ENCODE assay signal across 10 cellular contexts in genomic region chr22:28917747-28918543, GRCh38. TPM values are rescaled to one million over a fixed set of nuclear protein-coding genes. Genes with fewer than 3 reads are reported as not detected.
DNase-seq lines count a peak whose midpoint lies in the region; ATAC-seq and TF ChIP-seq lines count a peak whose summit lies in the region.
"Had no signal": no experiment of that assay in that cellular context is flagged by ENCODE, and none has a peak within 500 bp of the region (broad histone marks: within the 10 kb centered on the region; RNA-seq: fewer than 3 reads in every experiment).

No MANE protein-coding gene starts in this region.

- H3K4me3 ChIP-seq in astrocyte of the cerebellum (ENCODE audit: low read depth, low read length) = no peak overlapping the region
- no peak overlapping the region for H3K4me3 ChIP-seq in left lung
- H3K4me3 ChIP-seq in upper lobe of left lung = no peak overlapping the region
- H3K4me3 ChIP-seq: HAP-1 had no signal

- H3K27ac ChIP-seq in left lung = peak overlapping the region; percentile 53 to 65
- peak overlapping the region; percentile 23 to 75 (median 68) for H3K27ac ChIP-seq in upper lobe of left lung

- H3K4me1 ChIP-seq in left lung (peaks cover 30 to 34% of the 10 kb centered on the region in 2 donors), upper lobe of left lung (peaks cover 27 to 56% (median 37%) of the 10 kb centered on the region in 4 donors)

- intact Hi-C loops in left lung (cut with DNase I) = no loop called here

- no peak for TF ChIP-seq CTCF in astrocyte of the cerebellum (IDR thresholded peaks at IDR 0.05; ENCODE audit: low read depth, low read length, missing control alignments)
- no peak for TF ChIP-seq CTCF in left lung (IDR thresholded peaks at IDR 0.05)
- TF ChIP-seq CTCF in upper lobe of left lung (IDR thresholded peaks at IDR 0.05) = no peak

- no peaks in the 10 kb centered on the region for H3K27me3 ChIP-seq in left lung
- no peaks in the 10 kb centered on the region for H3K27me3 ChIP-seq in upper lobe of left lung

- DNase-seq in NCI-H1105 treated with DMSO at 0.1 percent for 48 hours (lab: John Stamatoyannopoulos, UW) (peak; percentile 55), astrocyte of the cerebellum (ENCODE audit: low read depth) (peak; percentile 66), left lung (peak in 1 of 2 donors; percentile 45), upper lobe of left lung (peak in 1 of 2 donors; percentile 51), amniotic stem cell (lab: John Stamatoyannopoulos, UW) (no peak)
- DNase-seq: activated B cell treated with CpG ODN at 0.5 μM for 24 hours; stimulated activated naive CD8-positive, alpha-beta T cell treated with anti-CD3 and anti-CD28 coated beads, Interleukin-15, Interleukin-2, amounts not matched to agents 100 U/mL and 50 U/mL, for 24 hours had no signal

- H3K9me3 ChIP-seq in left lung (no peaks in the 10 kb centered on the region), upper lobe of left lung (no peaks in the 10 kb centered on the region)
- H3K9me3 ChIP-seq: HAP-1 had no signal

- TF ChIP-seq POLR2A in upper lobe of left lung (IDR thresholded peaks at IDR 0.05) = no peak

- ATAC-seq in left lung (peak; percentile 86), upper lobe of left lung (ENCODE audit: low FRiP score in 2 of 2) (peak; percentile 44 to 83), HG03378 (IDR thresholded peaks at IDR 0.05; ENCODE audit: unreplicated experiment) (no peak), GM21786 (IDR thresholded peaks at IDR 0.05; ENCODE audit: unreplicated experiment) (no peak)
- ATAC-seq: stimulated activated naive CD8-positive, alpha-beta T cell treated with anti-CD3 and anti-CD28 coated beads, Interleukin-15, Interleukin-2, amounts not matched to agents 100 U/mL and 50 U/mL, for 24 hours had no signal

- in situ Hi-C loops in astrocyte of the cerebellum (cut with HindIII; ENCODE audit: low sequenced_read_pairs) = no loop called here

- H3K36me3 ChIP-seq in left lung (no peaks in the 10 kb centered on the region), upper lobe of left lung (no peaks in the 10 kb centered on the region)

- no peak for TF ChIP-seq EP300 in upper lobe of left lung (IDR thresholded peaks at IDR 0.05)

- 21 to 30% methylated on average over 9 to 12 of the region's 12 CpGs for WGBS in upper lobe of left lung, 2 donors

RNA-seq across cellular contexts. Expression of gene ZNRF3, which starts 34.6 kb away (rescaled TPM):
- total RNA-seq in left lung (10 to 100 TPM in 1 of 2 donors, 1 to 10 TPM in 1; 8.8 to 13.1 TPM), upper lobe of left lung (10 to 100 TPM; 11.4 to 16.9 (median 14.4) TPM)

Comparison
In these comparisons a context has a peak if more than half of its experiments do, and no peak if none do; other contexts are left out.
1. ATAC-seq: peak in left lung (single experiment) and upper lobe of left lung (2 of 2); none in HG03378 (single experiment) and GM21786 (single experiment).